ENCODE assay signal across 8 cellular contexts in the genomic region with DNA sequence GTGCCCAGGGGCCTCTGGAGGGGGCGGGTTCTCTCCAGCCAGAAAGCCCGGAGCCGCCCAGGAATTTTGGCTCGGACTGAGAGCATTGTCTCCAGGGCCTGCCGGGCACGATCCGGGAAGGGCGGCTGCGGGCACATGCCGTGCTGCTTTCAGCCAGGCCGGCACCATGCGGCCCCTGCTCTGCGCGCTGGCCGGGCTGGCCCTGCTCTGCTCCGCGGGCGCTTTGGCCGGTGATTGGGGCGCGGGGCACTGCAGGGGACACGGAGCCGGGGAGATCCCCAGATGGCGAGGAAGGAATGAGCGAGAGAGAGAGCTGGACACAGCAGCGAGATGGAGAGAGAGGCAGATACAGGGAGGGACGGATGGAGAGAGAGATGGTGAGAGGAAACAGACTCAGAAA.
A peak's percentile ranks its signal among the peaks of the same experiment; 100 is the strongest.
DNase-seq lines count a peak whose midpoint lies in the region; ATAC-seq, FAIRE-seq and TF ChIP-seq lines count a peak whose summit lies in the region.
"Not testable (repeated sequence)": the region's sequence is repeated elsewhere in the genome, so short reads cannot be mapped to it uniquely, and the experiment has no call there.

No MANE protein-coding gene starts in this region.

- intact Hi-C loops in Panc1 (cut with micrococcal nuclease; ENCODE audit: unreplicated experiment); lower lobe of right lung (cut with DNase I); mucosa of descending colon (cut with DNase I, micrococcal nuclease); upper lobe of right lung (cut with DNase I): not testable (repeated sequence)

- not testable (repeated sequence) for DNase-seq in A549 (ENCODE audit: low read depth in 1 of 2, low spot score in 1 of 2); Panc1 (ENCODE audit: low read depth, low spot score); lower lobe of right lung; mucosa of descending colon; stimulated activated naive CD8-positive, alpha-beta T cell treated with anti-CD3 and anti-CD28 coated beads, Interleukin-15, amount 100 ng/mL, for 72 hours; upper lobe of left lung; upper lobe of right lung

- H3K27me3 ChIP-seq in Panc1 (ENCODE audit: control insufficient read depth, insufficient read depth, low read length); lower lobe of right lung (ENCODE audit: low read depth); upper lobe of left lung; upper lobe of right lung: not testable (repeated sequence)

- CTCF ChIA-PET in A549 (lab: Yijun Ruan, JAX); Panc1 (lab: Charles Lee): not testable (repeated sequence)

- H3K9me3 Mint-ChIP-seq in stimulated activated naive CD8-positive, alpha-beta T cell treated with anti-CD3 and anti-CD28 coated beads, Interleukin-15, amount 100 ng/mL, for 72 hours, result not testable (repeated sequence)

- not testable (repeated sequence) for H3K27me3 Mint-ChIP-seq in stimulated activated naive CD8-positive, alpha-beta T cell treated with anti-CD3 and anti-CD28 coated beads, Interleukin-15, amount 100 ng/mL, for 72 hours

- H3K4me1 ChIP-seq in A549; Panc1 (ENCODE audit: control insufficient read depth, insufficient read depth, low read length); lower lobe of right lung; mucosa of descending colon (ENCODE audit: low read depth); upper lobe of left lung; upper lobe of right lung: not testable (repeated sequence)

- not testable (repeated sequence) for TF ChIP-seq POLR2A in A549 (IDR thresholded peaks at IDR 0.05; ENCODE audit: low read length); upper lobe of left lung (IDR thresholded peaks at IDR 0.05)

- in situ Hi-C loops in Panc1 (cut with HindIII; ENCODE audit: low pct_unique_long_range_greater_than_20kb, low sequenced_read_pairs), result not testable (repeated sequence)

- not testable (repeated sequence) for H3K27ac Mint-ChIP-seq in stimulated activated naive CD8-positive, alpha-beta T cell treated with anti-CD3 and anti-CD28 coated beads, Interleukin-15, amount 100 ng/mL, for 72 hours

- H3K4me1 Mint-ChIP-seq in stimulated activated naive CD8-positive, alpha-beta T cell treated with anti-CD3 and anti-CD28 coated beads, Interleukin-15, amount 100 ng/mL, for 72 hours, result not testable (repeated sequence)

- H3K4me2 ChIP-seq in A549, result not testable (repeated sequence)

- not testable (repeated sequence) for H3K36me3 ChIP-seq in Panc1 (ENCODE audit: control insufficient read depth, insufficient read depth, low read length); lower lobe of right lung; mucosa of descending colon (ENCODE audit: low read depth); upper lobe of left lung; upper lobe of right lung

- not testable (repeated sequence) for H3K27ac ChIP-seq in A549; Panc1 (ENCODE audit: low read length); lower lobe of right lung; upper lobe of left lung; upper lobe of right lung

- TF ChIP-seq EP300 in A549 (IDR thresholded peaks at IDR 0.05); upper lobe of left lung (IDR thresholded peaks at IDR 0.05): not testable (repeated sequence)

- POLR2A ChIA-PET in A549 (lab: Yijun Ruan, JAX); Panc1 (lab: Charles Lee): not testable (repeated sequence)

- not testable (repeated sequence) for TF ChIP-seq CTCF in A549 (IDR thresholded peaks at IDR 0.05); Panc1 (IDR thresholded peaks at IDR 0.05); lower lobe of right lung (IDR thresholded peaks at IDR 0.05); mucosa of descending colon (IDR thresholded peaks at IDR 0.05); upper lobe of left lung (IDR thresholded peaks at IDR 0.05); upper lobe of right lung (IDR thresholded peaks at IDR 0.05)

- not testable (repeated sequence) for H3K4me3 Mint-ChIP-seq in stimulated activated naive CD8-positive, alpha-beta T cell treated with anti-CD3 and anti-CD28 coated beads, Interleukin-15, amount 100 ng/mL, for 72 hours

- not testable (repeated sequence) for H3K4me3 ChIP-seq in A549; Panc1 (ENCODE audit: low read depth in 2 of 2, low read length in 2 of 2); lower lobe of right lung; mucosa of descending colon; upper lobe of left lung; upper lobe of right lung

- FAIRE-seq in A549 (lab: Jason Lieb, UNC), result not testable (repeated sequence)

- H3K9me3 ChIP-seq in A549; Panc1 (ENCODE audit: control insufficient read depth, insufficient read depth, low read depth, low read length); lower lobe of right lung; mucosa of descending colon; upper lobe of left lung; upper lobe of right lung: not testable (repeated sequence)

- not testable (repeated sequence) for TF ChIP-seq RAD21 in A549 (conservative IDR thresholded peaks at IDR 0.05 in 1 of 2, IDR thresholded peaks at IDR 0.05 in 1 of 2)

- not testable (repeated sequence) for BruUV-seq in Panc1 (replicated peaks; lab: Mats Ljungman, UMichigan)

- no CpG with 5 or more reads among the region's 27 CpGs for WGBS in A549 (ENCODE audit: missing lambda C conversion rate)
- WGBS in upper lobe of left lung, 2 donors, result no CpG with 5 or more reads among the region's 27 CpGs

- ATAC-seq in A549, result peak; percentile 35 to 39; a peak in 3 of 6 replicates
- ATAC-seq in Panc1, result 0 out of 2 replicates have a peak, but pooled peaks have one; percentile 24
- peak; percentile 47 for ATAC-seq in SK-N-SH treated with all-trans-retinoic acid at 6 μM for 48 hours
- ATAC-seq in lower lobe of right lung, result peak; percentile 35 to 39
- ATAC-seq in mucosa of descending colon, result peak; percentile 7
- peak; percentile 48 for ATAC-seq in stimulated activated naive CD8-positive, alpha-beta T cell treated with anti-CD3 and anti-CD28 coated beads, Interleukin-15, amount 100 ng/mL, for 72 hours
- ATAC-seq in upper lobe of left lung (ENCODE audit: low FRiP score in 2 of 2), result peak; percentile 29 to 60
- ATAC-seq in upper lobe of right lung, result peak; percentile 50
